16 cellular contexts compared by ENCODE assay signal in genomic region chrX:151996329-151996728, GRCh38. TPM values are rescaled to one million over a fixed set of nuclear protein-coding genes. Genes with fewer than 3 reads are reported as not detected.
DNase-seq lines count a peak whose midpoint lies in the region; ATAC-seq and TF ChIP-seq lines count a peak whose summit lies in the region.
"Had no signal": no experiment of that assay in that cellular context is flagged by ENCODE, and none has a peak within 500 bp of the region (broad histone marks: within the 10 kb centered on the region; RNA-seq: fewer than 3 reads in every experiment).

No MANE protein-coding gene starts in this region.

- TF ChIP-seq CTCF in body of pancreas (IDR thresholded peaks at IDR 0.05) (no peak), mucosa of descending colon (IDR thresholded peaks at IDR 0.05) (no peak), gastroesophageal sphincter (IDR thresholded peaks at IDR 0.05) (no peak)

- TF ChIP-seq POLR2A in body of pancreas (IDR thresholded peaks at IDR 0.05) (no peak), gastroesophageal sphincter (IDR thresholded peaks at IDR 0.05) (no peak)

- no peak overlapping the region for H3K4me3 ChIP-seq in body of pancreas
- H3K4me3 ChIP-seq in mucosa of descending colon: no peak overlapping the region
- peak overlapping the region in 1 of 5 donors; percentile 21 for H3K4me3 ChIP-seq in subcutaneous abdominal adipose tissue (ENCODE audit: low read depth in 1 of 5, low read length in 5 of 5)
- H3K4me3 ChIP-seq in gastroesophageal sphincter: no peak overlapping the region
- H3K4me3 ChIP-seq: HAP-1 had no signal

- H3K27ac ChIP-seq in body of pancreas (peak overlapping the region in 1 of 4 donors; percentile 25), subcutaneous abdominal adipose tissue (ENCODE audit: low read depth, low read length) (peak overlapping the region; percentile 44), gastroesophageal sphincter (no peak overlapping the region)

- no peak overlapping the region for H3K9ac ChIP-seq in subcutaneous abdominal adipose tissue (ENCODE audit: low read length in 5 of 5)

- H3K36me3 ChIP-seq in body of pancreas (replicated peaks in 1 of 2; ENCODE audit: insufficient read depth in 1 of 2, low read depth in 2 of 2): no peaks in the 10 kb centered on the region
- no peaks in the 10 kb centered on the region for H3K36me3 ChIP-seq in mucosa of descending colon (ENCODE audit: low read depth)
- H3K36me3 ChIP-seq in subcutaneous abdominal adipose tissue (ENCODE audit: control insufficient read depth in 5 of 5, insufficient read depth in 5 of 5, low read length in 5 of 5): no peaks in the 10 kb centered on the region
- H3K36me3 ChIP-seq in gastroesophageal sphincter: no peaks in the 10 kb centered on the region
- H3K36me3 ChIP-seq: BE2C, HAP-1 had no signal

- intact Hi-C loops in body of pancreas (cut with DNase I): no loop called here
- intact Hi-C loops in mucosa of descending colon (cut with DNase I, micrococcal nuclease): no loop called here

- ATAC-seq in body of pancreas: peak; percentile 59
- ATAC-seq in mucosa of descending colon: peak; percentile 74
- ATAC-seq in gastroesophageal sphincter: no peak
- ATAC-seq in GM21515 (IDR thresholded peaks at IDR 0.05; ENCODE audit: unreplicated experiment): no peak
- no peak for ATAC-seq in GM19351 (IDR thresholded peaks at IDR 0.05; ENCODE audit: unreplicated experiment)

- H3K9me3 ChIP-seq in body of pancreas (no peaks in the 10 kb centered on the region), mucosa of descending colon (no peaks in the 10 kb centered on the region), subcutaneous abdominal adipose tissue (ENCODE audit: control insufficient read depth in 5 of 5, low read length in 5 of 5) (no peaks in the 10 kb centered on the region), gastroesophageal sphincter (no peaks in the 10 kb centered on the region)
- H3K9me3 ChIP-seq: BE2C, HAP-1 had no signal

- TF ChIP-seq EP300 in gastroesophageal sphincter (IDR thresholded peaks at IDR 0.05): no peak

- no peaks in the 10 kb centered on the region for H3K27me3 ChIP-seq in body of pancreas
- no peaks in the 10 kb centered on the region for H3K27me3 ChIP-seq in subcutaneous abdominal adipose tissue (ENCODE audit: control insufficient read depth in 5 of 5, insufficient read depth in 4 of 5, low read length in 5 of 5)
- no peaks in the 10 kb centered on the region for H3K27me3 ChIP-seq in gastroesophageal sphincter
- H3K27me3 ChIP-seq: BE2C had no signal

- H3K4me1 ChIP-seq in body of pancreas: no peaks in the 10 kb centered on the region
- H3K4me1 ChIP-seq in mucosa of descending colon (ENCODE audit: low read depth): no peaks in the 10 kb centered on the region
- H3K4me1 ChIP-seq in subcutaneous abdominal adipose tissue (ENCODE audit: control insufficient read depth in 5 of 5, insufficient read depth in 5 of 5, low read length in 5 of 5): peaks cover 0 to 17% (median 13%) of the 10 kb centered on the region in 5 donors
- H3K4me1 ChIP-seq in gastroesophageal sphincter: no peaks in the 10 kb centered on the region
- H3K4me1 ChIP-seq: BE2C, HAP-1 had no signal

- WGBS in body of pancreas, 2 donors: 36% methylated on average over 6 of the region's 6 CpGs
- 63 to 71% methylated on average over 2 to 6 of the region's 6 CpGs for WGBS in gastroesophageal sphincter (ENCODE audit: low coverage in 1 of 2), 2 donors

- DNase-seq in body of pancreas (no peak), mucosa of descending colon (peak in 1 of 3 donors; percentile 12)
- DNase-seq: ACHN; BE2C; C1 segment of cervical spinal cord; CD4-positive, CD25-positive, alpha-beta regulatory T cell; CD8-positive, alpha-beta memory T cell; COR-L47; DMS153; DMS79; GDM1 had no signal

RNA-seq across cellular contexts. Expression of gene GABRE, which starts 21.9 kb away (rescaled TPM):
- total RNA-seq in body of pancreas: 10 to 100 TPM; 46.2 to 64.9 TPM
- total RNA-seq in mucosa of descending colon: 10 to 100 TPM; 21.3 to 25.7 (median 22.1) TPM
- 10 to 100 TPM in 1 of 4 donors, 1 to 10 TPM in 3; 2.6 to 21.2 (median 7.1) TPM for total RNA-seq in gastroesophageal sphincter
- total RNA-seq: CD4-positive, CD25-positive, alpha-beta regulatory T cell; CD8-positive, alpha-beta memory T cell had no signal

Comparison
In these comparisons a context has a peak if more than half of its experiments do, and no peak if none do; other contexts are left out.
1. ATAC-seq: peak in body of pancreas (single experiment) and mucosa of descending colon (single experiment); none in gastroesophageal sphincter (single experiment), GM21515 (single experiment) and GM19351 (single experiment).